In the genomic region with DNA sequence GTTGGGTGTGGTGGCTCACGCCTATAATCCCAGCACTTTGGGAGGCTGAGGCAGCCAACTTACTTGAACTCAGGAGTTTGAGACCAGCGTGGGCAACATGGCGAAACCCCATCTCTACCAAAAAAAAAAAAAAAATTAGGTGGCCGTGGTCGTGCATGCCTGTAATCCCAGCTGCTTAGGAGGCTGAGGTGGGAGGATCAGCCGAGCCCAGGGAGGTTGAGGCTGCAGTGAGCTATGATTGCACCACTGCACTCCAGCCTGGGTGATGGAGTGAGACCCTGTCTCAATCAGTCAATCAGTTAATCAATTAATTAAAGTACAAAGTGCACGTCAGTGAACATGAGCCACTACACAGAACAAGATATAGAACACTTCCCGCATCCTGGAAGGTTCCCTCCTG, we compare ENCODE assay signal across 8 cellular contexts. TPM values are rescaled to one million over a fixed set of nuclear protein-coding genes. Genes with fewer than 3 reads are reported as not detected.
A peak's percentile ranks its signal among the peaks of the same experiment; 100 is the strongest.
DNase-seq lines count a peak whose midpoint lies in the region; ATAC-seq and TF ChIP-seq lines count a peak whose summit lies in the region.
"Not testable (repeated sequence)": the region's sequence is repeated elsewhere in the genome, so short reads cannot be mapped to it uniquely, and the experiment has no call there.
"Had no signal": no experiment of that assay in that cellular context is flagged by ENCODE, and none has a peak within 500 bp of the region (broad histone marks: within the 10 kb centered on the region; RNA-seq: fewer than 3 reads in every experiment).

No MANE protein-coding gene starts in this region.

- peaks cover 18% of the 10 kb centered on the region for H3K4me1 ChIP-seq in CD4-positive, CD25-positive, alpha-beta regulatory T cell (ENCODE audit: control insufficient read depth, insufficient read depth, low read length, poor library complexity, severe bottlenecking)
- peaks cover 21 to 31% of the 10 kb centered on the region in 2 donors for H3K4me1 ChIP-seq in naive thymus-derived CD4-positive, alpha-beta T cell (ENCODE audit: control insufficient read depth in 2 of 2, insufficient read depth in 2 of 2, low read length in 2 of 2)
- H3K4me1 ChIP-seq in upper lobe of right lung, result not testable (repeated sequence)

- peak overlapping the region; percentile 12 to 79 (median 73) for H3K27ac Mint-ChIP-seq in CD4-positive, CD25-positive, alpha-beta regulatory T cell
- H3K27ac Mint-ChIP-seq in T-cell, result peak overlapping the region; percentile 44 to 65
- H3K27ac Mint-ChIP-seq in chondrocyte (ENCODE audit: unreplicated experiment), result not testable (repeated sequence)
- peak overlapping the region in 6 of 9 donors; percentile 18 to 89 (median 66) for H3K27ac Mint-ChIP-seq in naive thymus-derived CD4-positive, alpha-beta T cell

- not testable (repeated sequence) for H3K4me3 ChIP-seq in CD4-positive, CD25-positive, alpha-beta regulatory T cell (ENCODE audit: low read depth, low read length); naive thymus-derived CD4-positive, alpha-beta T cell (ENCODE audit: low read length); upper lobe of right lung

- CTCF ChIA-PET in T-cell (lab: Charles Lee), result not testable (repeated sequence)
- CTCF ChIA-PET in naive thymus-derived CD4-positive, alpha-beta T cell (lab: Charles Lee), result interaction anchor here (0.7 kb wide), 1 partner anchor 40 kb away, joined by 4 read pairs; no protein-coding TSS in a partner anchor

- not testable (repeated sequence) for DNase-seq in CD4-positive, CD25-positive, alpha-beta regulatory T cell; T-cell; naive thymus-derived CD4-positive, alpha-beta T cell
- peak; percentile 25 for DNase-seq in activated effector memory CD4-positive, alpha-beta T cell treated with anti-CD3 and anti-CD28 coated beads, Interleukin-2, amount 50 U/mL, for 16 hours
- DNase-seq in chondrocyte (ENCODE audit: low spot score) (peak; percentile 18), upper lobe of right lung (peak; percentile 8)

- not testable (repeated sequence) for TF ChIP-seq CTCF in chondrocyte (IDR thresholded peaks at IDR 0.05); upper lobe of right lung (IDR thresholded peaks at IDR 0.05)

- not testable (repeated sequence) for H3K27ac ChIP-seq in CD4-positive, CD25-positive, alpha-beta regulatory T cell (ENCODE audit: insufficient read depth, low read length, poor library complexity, severe bottlenecking); naive thymus-derived CD4-positive, alpha-beta T cell (ENCODE audit: low read depth, low read length); upper lobe of right lung
- peak overlapping the region; percentile 86 for H3K27ac ChIP-seq in KOPT-K1 (ENCODE audit: low read depth, low read length, poor library complexity, severe bottlenecking)

- H3K9me3 Mint-ChIP-seq in CD4-positive, CD25-positive, alpha-beta regulatory T cell; T-cell; chondrocyte (ENCODE audit: low read depth); naive thymus-derived CD4-positive, alpha-beta T cell: not testable (repeated sequence)

- not testable (repeated sequence) for H3K9me3 ChIP-seq in CD4-positive, CD25-positive, alpha-beta regulatory T cell (ENCODE audit: control insufficient read depth in 2 of 2, low read length in 2 of 2); KOPT-K1 (ENCODE audit: insufficient read depth, low read length, poor library complexity, severe bottlenecking); naive thymus-derived CD4-positive, alpha-beta T cell (ENCODE audit: control insufficient read depth in 2 of 3, low read length in 3 of 3); upper lobe of right lung

- intact Hi-C loops in naive thymus-derived CD4-positive, alpha-beta T cell (cut with micrococcal nuclease); upper lobe of right lung (cut with DNase I): not testable (repeated sequence)

- ATAC-seq in CD4-positive, CD25-positive, alpha-beta regulatory T cell (ENCODE audit: low read depth in 2 of 2); T-cell (replicated peaks in 1 of 4); naive thymus-derived CD4-positive, alpha-beta T cell; upper lobe of right lung: not testable (repeated sequence)

- H3K36me3 Mint-ChIP-seq in CD4-positive, CD25-positive, alpha-beta regulatory T cell; T-cell; chondrocyte (ENCODE audit: low read depth); naive thymus-derived CD4-positive, alpha-beta T cell: not testable (repeated sequence)

- POLR2A ChIA-PET in T-cell (lab: Charles Lee); naive thymus-derived CD4-positive, alpha-beta T cell (lab: Charles Lee): not testable (repeated sequence)

- peaks cover 0 to 41% (median 20%) of the 10 kb centered on the region in 4 donors for H3K4me1 Mint-ChIP-seq in CD4-positive, CD25-positive, alpha-beta regulatory T cell
- peaks cover 29 to 39% (median 30%) of the 10 kb centered on the region in 3 donors for H3K4me1 Mint-ChIP-seq in T-cell
- H3K4me1 Mint-ChIP-seq in chondrocyte (ENCODE audit: low read depth), result not testable (repeated sequence)
- H3K4me1 Mint-ChIP-seq in naive thymus-derived CD4-positive, alpha-beta T cell, result peaks cover 18 to 35% (median 31%) of the 10 kb centered on the region in 7 donors

- H3K27me3 Mint-ChIP-seq in CD4-positive, CD25-positive, alpha-beta regulatory T cell, result peaks cover 11% of the 10 kb centered on the region
- H3K27me3 Mint-ChIP-seq in T-cell; chondrocyte (ENCODE audit: low read depth); naive thymus-derived CD4-positive, alpha-beta T cell: not testable (repeated sequence)

- H3K36me3 ChIP-seq in CD4-positive, CD25-positive, alpha-beta regulatory T cell (ENCODE audit: control insufficient read depth, insufficient read depth, low read length); KOPT-K1 (ENCODE audit: insufficient read depth, low read length); naive thymus-derived CD4-positive, alpha-beta T cell (ENCODE audit: control insufficient read depth in 2 of 3, insufficient read depth in 3 of 3, low read length in 3 of 3); upper lobe of right lung: not testable (repeated sequence)

- not testable (repeated sequence) for H3K27me3 ChIP-seq in CD4-positive, CD25-positive, alpha-beta regulatory T cell (ENCODE audit: control insufficient read depth, insufficient read depth, low read length); naive thymus-derived CD4-positive, alpha-beta T cell (ENCODE audit: control insufficient read depth in 2 of 2, insufficient read depth in 2 of 2, low read length in 2 of 2); upper lobe of right lung

- H3K4me3 Mint-ChIP-seq in CD4-positive, CD25-positive, alpha-beta regulatory T cell; chondrocyte (ENCODE audit: unreplicated experiment): not testable (repeated sequence)
- peak overlapping the region in 1 of 3 donors; percentile 69 for H3K4me3 Mint-ChIP-seq in T-cell
- H3K4me3 Mint-ChIP-seq in naive thymus-derived CD4-positive, alpha-beta T cell, result peak overlapping the region in 3 of 10 donors; percentile 20 to 81 (median 47)

RNA-seq across cellular contexts. Expression of gene PACSIN1, which starts 21.0 kb away (rescaled TPM):
- 1.7 TPM for total RNA-seq in CD4-positive, CD25-positive, alpha-beta regulatory T cell
- polyA plus RNA-seq in CD4-positive, CD25-positive, alpha-beta regulatory T cell, result under 1 TPM; 0.14 to 0.81 (median 0.27) TPM
- total RNA-seq in T-cell (1 to 10 TPM in 4 of 5 donors, under 1 TPM in 1; 0.86 to 3.2 (median 2.4) TPM), chondrocyte (0.15 to 0.21 TPM in 2 of 3 replicates, not detected in the other), upper lobe of right lung (not detected)
- total RNA-seq in naive thymus-derived CD4-positive, alpha-beta T cell, result 1 to 10 TPM in 2 of 5 experiments, under 1 TPM in 3; 0.34 to 3.5 (median 0.57) TPM
- polyA plus RNA-seq in naive thymus-derived CD4-positive, alpha-beta T cell, result under 1 TPM in 1 of 2 donors, not detected in 1; 0.29 TPM
- total RNA-seq: IMR-90 had no signal
